1 cellular context compared by ENCODE assay signal in genomic region chr1:236502972-236503639, GRCh38.
TF ChIP-seq lines count a peak whose summit lies in the region.

No MANE protein-coding gene starts in this region.

TF ChIP-seq in K562, 482 proteins besides CTCF, POLR2A, EP300 and RAD21 (continued from another document and continues in another):
- no peak for TF ChIP-seq THRA (IDR thresholded peaks at IDR 0.05)
- TF ChIP-seq ELF4 (CRISPR knock-in tag; IDR thresholded peaks at IDR 0.05): no peak; the same call in 1 of the 2 replicates
- no peak for TF ChIP-seq GTF2A2 (tag; IDR thresholded peaks at IDR 0.05)
- TF ChIP-seq DLX4 (CRISPR knock-in tag; IDR thresholded peaks at IDR 0.05): no peak
- TF ChIP-seq CREB3L1 (IDR thresholded peaks at IDR 0.05; ENCODE audit: borderline replicate concordance, low read depth): no peak
- no peak for TF ChIP-seq SLC30A9 (CRISPR knock-in tag; IDR thresholded peaks at IDR 0.05)
- no peak for TF ChIP-seq FOS (IDR thresholded peaks at IDR 0.05; ENCODE audit: extremely low read depth, insufficient read length)
- no peak for TF ChIP-seq RREB1 (CRISPR knock-in tag; IDR thresholded peaks at IDR 0.05)
- TF ChIP-seq HDAC2 (IDR thresholded peaks at IDR 0.05): no peak
- TF ChIP-seq NR2F6 (CRISPR knock-in tag; IDR thresholded peaks at IDR 0.05): no peak
- TF ChIP-seq NCOA4 (IDR thresholded peaks at IDR 0.05; ENCODE audit: partially characterized antibody): no peak
- peak; percentile 9 for TF ChIP-seq VEZF1 (CRISPR knock-in tag; IDR thresholded peaks at IDR 0.05)
- no peak for TF ChIP-seq HNRNPH1 (optimal IDR thresholded peaks at IDR 0.05; ENCODE audit: low read depth, low read length)
- TF ChIP-seq ZNF134 (CRISPR knock-in tag; conservative IDR thresholded peaks at IDR 0.05): no peak
- no peak for TF ChIP-seq U2AF2 (optimal IDR thresholded peaks at IDR 0.05; ENCODE audit: low read depth, low read length)
- peak; percentile 11; the same call in 1 of the 2 replicates for TF ChIP-seq JUND (IDR thresholded peaks at IDR 0.05; ENCODE audit: borderline replicate concordance, low read depth, low read length)
- no peak; the same call in 2 of the 3 replicates for TF ChIP-seq JUND (tag; IDR thresholded peaks at IDR 0.05; ENCODE audit: borderline replicate concordance, low read depth, low read length)
- TF ChIP-seq ZNF12 (CRISPR knock-in tag; IDR thresholded peaks at IDR 0.05): no peak
- no peak for TF ChIP-seq KAT2B (IDR thresholded peaks at IDR 0.05; ENCODE audit: low read depth, low read length)
- TF ChIP-seq TCFL5 (CRISPR knock-in tag; conservative IDR thresholded peaks at IDR 0.05): no peak
- no peak for TF ChIP-seq CBX2 (IDR thresholded peaks at IDR 0.05; ENCODE audit: insufficient read depth, low read length, poor library complexity, severe bottlenecking)
- TF ChIP-seq WHSC1 (IDR thresholded peaks at IDR 0.05; ENCODE audit: low read length): no peak
- TF ChIP-seq MEF2A (IDR thresholded peaks at IDR 0.05; ENCODE audit: control insufficient read depth, low read depth, low read length): no peak
- peak; percentile 82 for TF ChIP-seq GABPA (tag; conservative IDR thresholded peaks at IDR 0.05; ENCODE audit: low read depth)
- TF ChIP-seq MGA (IDR thresholded peaks at IDR 0.05): peak; percentile 58
- no peak for TF ChIP-seq SFPQ (IDR thresholded peaks at IDR 0.05; ENCODE audit: low read depth, low read length)
- TF ChIP-seq ZBTB5 (IDR thresholded peaks at IDR 0.05): no peak
